In genomic region chr5:51466214-51466613, GRCh38 we compare ENCODE assay signal across 23 cellular contexts.
"Had no signal": no experiment of that assay in that cellular context is flagged by ENCODE, and none has a peak within 500 bp of the region (broad histone marks: within the 10 kb centered on the region; RNA-seq: fewer than 3 reads in every experiment).

No MANE protein-coding gene starts in this region.

- H3K4me3 Mint-ChIP-seq: activated CD8-positive, alpha-beta T cell treated with anti-CD3 and anti-CD28 coated beads, Interleukin-2, amount 10 ng/mL, durations not matched to agents 7 days and 5 days; activated naive CD8-positive, alpha-beta T cell treated with anti-CD3 and anti-CD28 coated beads, Interleukin-2, amount 10 ng/mL, durations not matched to agents 7 days and 5 days had no signal

- H3K9me3 Mint-ChIP-seq: activated naive CD8-positive, alpha-beta T cell treated with anti-CD3 and anti-CD28 coated beads, Interleukin-2, amount 10 ng/mL, durations not matched to agents 7 days and 5 days had no signal

- H3K4me1 Mint-ChIP-seq: activated naive CD8-positive, alpha-beta T cell treated with anti-CD3 and anti-CD28 coated beads, Interleukin-2, amount 10 ng/mL, durations not matched to agents 7 days and 5 days had no signal

- H3K36me3 Mint-ChIP-seq: activated naive CD8-positive, alpha-beta T cell treated with anti-CD3 and anti-CD28 coated beads, Interleukin-2, amount 10 ng/mL, durations not matched to agents 7 days and 5 days had no signal

- ATAC-seq: activated CD4-positive, CD25-positive, alpha-beta regulatory T cell treated with anti-CD3 and anti-CD28 coated beads, Interleukin-2, amount 50 U/mL, for 24 hours; activated CD8-positive, alpha-beta T cell treated with anti-CD3 and anti-CD28 coated beads, Interleukin-2, amount 10 ng/mL, durations not matched to agents 7 days and 5 days; Panc1; Right ventricle myocardium inferior had no signal

- H3K27me3 Mint-ChIP-seq: activated naive CD8-positive, alpha-beta T cell treated with anti-CD3 and anti-CD28 coated beads, Interleukin-2, amount 10 ng/mL, durations not matched to agents 7 days and 5 days had no signal

- DNase-seq: activated CD4-positive, alpha-beta T cell treated with anti-CD3 and anti-CD28 coated beads for 48 hours; activated CD4-positive, alpha-beta T cell treated with anti-CD3 and anti-CD28 coated beads, Interleukin-2, amount 50 U/mL, for 4 hours; activated CD8-positive, alpha-beta memory T cell treated with anti-CD3 and anti-CD28 coated beads, Interleukin-2, amount 50 U/mL, for 48 hours; activated CD8-positive, alpha-beta T cell treated with anti-CD3 and anti-CD28 coated beads, Interleukin-2, amount 10 ng/mL, durations not matched to agents 7 days and 5 days; activated naive CD4-positive, alpha-beta T cell treated with anti-CD3 and anti-CD28 coated beads, Interleukin-2, amount 50 U/mL, for 16 hours; activated naive CD8-positive, alpha-beta T cell treated with anti-CD3 and anti-CD28 coated beads, Interleukin-2, amount 10 ng/mL, durations not matched to agents 7 days and 5 days; activated T-cell treated with anti-CD3 and anti-CD28 coated beads, Interleukin-2, amount 50 U/mL, for 1 hour; adrenal gland; anterior cingulate cortex; cerebellar nuclear complex; NCI-H1048; NCI-H146; NCI-H187 treated with DMSO at 0.1 percent for 48 hours; NCI-H2081 treated with DMSO at 0.1 percent for 48 hours; NCI-H446 treated with DMSO at 0.1 percent for 48 hours; NCI-H524 treated with DMSO at 0.1 percent for 48 hours; NCI-H748 treated with DMSO at 0.1 percent for 48 hours; OCI-M1; RPMI8226; SW 1271 had no signal

- H3K27ac Mint-ChIP-seq: activated CD8-positive, alpha-beta T cell treated with anti-CD3 and anti-CD28 coated beads, Interleukin-2, amount 10 ng/mL, durations not matched to agents 7 days and 5 days; activated naive CD8-positive, alpha-beta T cell treated with anti-CD3 and anti-CD28 coated beads, Interleukin-2, amount 10 ng/mL, durations not matched to agents 7 days and 5 days had no signal
